In the genomic region with DNA sequence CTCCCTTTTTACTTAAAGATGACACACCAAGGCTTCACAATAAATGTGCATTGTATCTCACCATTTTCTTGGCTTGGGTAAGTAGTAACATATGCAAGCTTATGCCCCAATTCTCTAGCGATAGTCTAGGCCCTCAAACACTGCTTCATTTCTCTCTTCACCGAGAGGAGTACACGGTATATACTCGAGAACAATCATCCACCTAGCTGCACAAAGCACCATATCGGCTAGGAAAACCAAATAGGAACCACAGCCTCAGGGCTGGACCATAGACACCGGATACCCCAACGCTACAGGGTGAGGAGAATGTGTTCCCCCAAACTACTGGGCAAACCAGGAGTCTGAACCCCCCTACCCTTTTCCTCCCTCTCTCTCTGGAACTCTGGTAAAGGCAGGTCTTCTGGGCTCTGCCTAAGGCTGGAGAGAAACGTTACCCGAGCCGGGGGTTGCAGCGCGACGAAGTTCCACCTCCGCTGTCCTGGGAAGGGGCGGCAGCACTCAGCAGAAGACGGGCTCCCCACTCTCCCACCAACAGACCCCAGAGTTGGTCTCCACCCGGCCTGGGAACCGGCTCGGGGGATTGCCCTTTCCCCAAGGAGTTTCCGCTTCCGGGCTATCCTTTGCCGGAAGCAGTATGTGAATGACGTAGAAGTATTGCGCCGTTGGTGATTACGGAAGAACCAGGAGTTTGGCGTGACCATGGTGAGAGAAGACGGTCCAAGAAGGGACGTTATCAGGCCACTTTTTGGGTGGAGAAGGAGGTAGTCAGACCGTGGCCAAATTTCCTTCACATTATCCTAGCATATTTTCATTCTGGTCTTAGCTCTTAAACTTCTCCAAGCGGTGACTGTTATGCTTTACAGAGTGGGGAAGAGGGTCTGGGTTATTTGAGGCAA, we compare ENCODE assay signal across 8 cellular contexts. TPM values are rescaled to one million over a fixed set of nuclear protein-coding genes. Genes with fewer than 3 reads are reported as not detected.
A peak's percentile ranks its signal among the peaks of the same experiment; 100 is the strongest.
DNase-seq lines count a peak whose midpoint lies in the region; ATAC-seq and TF ChIP-seq lines count a peak whose summit lies in the region.

TSS of gene AREL1 (minus strand) at position 582 of the 896 bp plus-strand sequence. CDS start 27,465 bp downstream, outside the sequence.
A gene with protein sequence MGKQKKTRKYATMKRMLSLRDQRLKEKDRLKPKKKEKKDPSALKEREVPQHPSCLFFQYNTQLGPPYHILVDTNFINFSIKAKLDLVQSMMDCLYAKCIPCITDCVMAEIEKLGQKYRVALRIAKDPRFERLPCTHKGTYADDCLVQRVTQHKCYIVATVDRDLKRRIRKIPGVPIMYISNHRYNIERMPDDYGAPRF (plus strand): TSS at position 646 of the 896 bp plus-strand sequence. CDS start 54 bp downstream, at position 700.

- no peaks in the 10 kb centered on the region for H3K4me1 ChIP-seq in mucosa of descending colon (ENCODE audit: low read depth)

- no peaks in the 10 kb centered on the region for H3K9me3 ChIP-seq in mucosa of descending colon

- no peak for TF ChIP-seq CTCF in activated CD8-positive, alpha-beta T cell treated with anti-CD3 and anti-CD28 coated beads for 36 hours (IDR thresholded peaks at IDR 0.05)
- TF ChIP-seq CTCF in endothelial cell (IDR thresholded peaks at IDR 0.05; ENCODE audit: unreplicated experiment) (no peak), mucosa of descending colon (IDR thresholded peaks at IDR 0.05) (no peak)

- intact Hi-C loops in activated CD8-positive, alpha-beta T cell treated with anti-CD3 and anti-CD28 coated beads for 36 hours (cut with micrococcal nuclease) = loop anchor here (5.0 kb wide), 2 partner anchors 50 to 95 kb away; partner anchors contain the start of gene YLPM1
- intact Hi-C loops in mucosa of descending colon (cut with DNase I, micrococcal nuclease) = no loop called here

- H3K4me3 Mint-ChIP-seq in activated CD8-positive, alpha-beta T cell treated with anti-CD3 and anti-CD28 coated beads for 36 hours = peak within 1 kb of the TSS; percentile 97
- peak within 1 kb of the TSS; percentile 99 for H3K4me3 Mint-ChIP-seq in endothelial cell (ENCODE audit: unreplicated experiment)

- H3K36me3 Mint-ChIP-seq in activated CD8-positive, alpha-beta T cell treated with anti-CD3 and anti-CD28 coated beads for 36 hours (ENCODE audit: low read depth) = peaks cover 13% of the 10 kb centered on the region
- H3K36me3 Mint-ChIP-seq in endothelial cell (ENCODE audit: low read depth, unreplicated experiment) = peaks cover 6% of the 10 kb centered on the region

- CTCF ChIA-PET in activated CD8-positive, alpha-beta T cell treated with anti-CD3 and anti-CD28 coated beads for 36 hours (lab: Charles Lee) = interaction anchor here (0.7 to 2.2 kb wide), 4 partner anchors 50 to 104 kb away, joined by 3 to 9 read pairs (median 4); partner anchors contain the start of gene YLPM1

- H3K36me3 ChIP-seq in mucosa of descending colon (ENCODE audit: low read depth) = no peaks in the 10 kb centered on the region

- POLR2A ChIA-PET in activated CD8-positive, alpha-beta T cell treated with anti-CD3 and anti-CD28 coated beads for 36 hours (lab: Charles Lee) = interaction anchor here (1.1 to 1.9 kb wide), 2 partner anchors 50 to 94 kb away, joined by 3 to 8 read pairs; partner anchors contain the start of gene YLPM1

- peak within 1 kb of the TSS; percentile 69 for H3K4me3 ChIP-seq in mucosa of descending colon

- no peaks in the 10 kb centered on the region for H3K27me3 Mint-ChIP-seq in activated CD8-positive, alpha-beta T cell treated with anti-CD3 and anti-CD28 coated beads for 36 hours
- peaks cover 4% of the 10 kb centered on the region for H3K27me3 Mint-ChIP-seq in endothelial cell (ENCODE audit: unreplicated experiment)

- DNase-seq in AG20443 (ENCODE audit: low spot score) (peak; percentile 96), HS-27A (ENCODE audit: low read depth) (peak; percentile 77), endothelial cell (ENCODE audit: low spot score) (peak; percentile 82), mucosa of descending colon (peak; percentile 80 to 93 (median 80)), NCI-H82 (lab: John Stamatoyannopoulos, UW) (no peak)
- DNase-seq in activated CD8-positive, alpha-beta T cell treated with anti-CD3 and anti-CD28 coated beads for 36 hours = peak; percentile 89
- peak; percentile 61 to 65 for DNase-seq in stimulated activated CD8-positive, alpha-beta memory T cell treated with anti-CD3 and anti-CD28 coated beads, Interleukin-4, amount 100 ng/mL, for 4 hours (ENCODE audit: low read depth in 2 of 2, low spot score in 1 of 2)

- H3K4me1 Mint-ChIP-seq in activated CD8-positive, alpha-beta T cell treated with anti-CD3 and anti-CD28 coated beads for 36 hours (ENCODE audit: low read depth) = peaks cover 39% of the 10 kb centered on the region
- H3K4me1 Mint-ChIP-seq in endothelial cell (ENCODE audit: unreplicated experiment) = peaks cover 21% of the 10 kb centered on the region

- ATAC-seq in GM19452 (IDR thresholded peaks at IDR 0.05; ENCODE audit: unreplicated experiment) = peak; percentile 90
- peak; percentile 94 for ATAC-seq in activated CD8-positive, alpha-beta T cell treated with anti-CD3 and anti-CD28 coated beads for 36 hours
- peak; percentile 100 for ATAC-seq in mucosa of descending colon

- no peaks in the 10 kb centered on the region for H3K9me3 Mint-ChIP-seq in activated CD8-positive, alpha-beta T cell treated with anti-CD3 and anti-CD28 coated beads for 36 hours
- no peaks in the 10 kb centered on the region for H3K9me3 Mint-ChIP-seq in endothelial cell (ENCODE audit: unreplicated experiment)

- H3K27ac Mint-ChIP-seq in activated CD8-positive, alpha-beta T cell treated with anti-CD3 and anti-CD28 coated beads for 36 hours = peak within 1 kb of the TSS; percentile 94
- peak within 1 kb of the TSS; percentile 99 for H3K27ac Mint-ChIP-seq in endothelial cell (ENCODE audit: unreplicated experiment)

RNA-seq across cellular contexts. Expression of gene AREL1, which starts in this region (rescaled TPM):
- total RNA-seq in activated CD8-positive, alpha-beta T cell treated with anti-CD3 and anti-CD28 coated beads for 36 hours = 10 to 100 TPM; 26.4 to 28.2 TPM
- 41.6 TPM for total RNA-seq in endothelial cell (ENCODE audit: unreplicated experiment)
- total RNA-seq in mucosa of descending colon = 10 to 100 TPM; 39.9 to 60.1 (median 42.2) TPM

RNA-seq across cellular contexts. Expression of the second gene that starts in this region (rescaled TPM):
- 10 to 100 TPM; 75.2 to 78.9 TPM for total RNA-seq in activated CD8-positive, alpha-beta T cell treated with anti-CD3 and anti-CD28 coated beads for 36 hours
- total RNA-seq in endothelial cell (ENCODE audit: unreplicated experiment) (35.7 TPM), mucosa of descending colon (10 to 100 TPM; 31.7 to 46.5 (median 43.0) TPM)
